8 cellular contexts compared by ENCODE assay signal in the genomic region with DNA sequence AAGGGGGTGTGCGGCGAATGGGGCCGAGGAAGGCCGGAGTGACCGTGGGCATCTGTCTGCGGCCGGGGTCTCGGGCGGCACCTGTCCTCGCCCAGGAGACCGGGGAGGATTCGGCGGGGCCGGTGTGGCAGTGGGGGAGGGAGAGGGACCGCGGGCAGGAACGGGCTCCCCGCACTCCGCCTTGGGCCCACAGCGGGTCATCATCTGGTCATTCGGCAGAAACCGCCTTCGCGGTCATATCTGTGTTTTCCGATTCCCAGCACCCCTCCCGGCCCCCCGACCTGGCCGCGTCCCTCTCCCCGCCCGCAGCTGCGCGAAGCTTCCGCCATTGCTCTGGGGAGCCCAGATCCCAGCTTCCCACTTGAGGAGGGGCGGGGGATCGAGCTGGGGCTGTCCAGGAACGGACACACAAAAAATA. TPM values are rescaled to one million over a fixed set of nuclear protein-coding genes. Genes with fewer than 3 reads are reported as not detected.
A peak's percentile ranks its signal among the peaks of the same experiment; 100 is the strongest.
DNase-seq lines count a peak whose midpoint lies in the region; ATAC-seq and TF ChIP-seq lines count a peak whose summit lies in the region.

No MANE protein-coding gene starts in this region.

- H3K27ac ChIP-seq in SK-N-MC (peak overlapping the region; percentile 90), upper lobe of left lung (peak overlapping the region; percentile 88 to 99 (median 95))

- peaks cover 15% of the 10 kb centered on the region for H3K27me3 Mint-ChIP-seq in mesothelial cell of epicardium (ENCODE audit: low read depth)

- CTCF ChIA-PET in AG04449 (lab: Yijun Ruan, JAX): interaction anchor here (1.0 to 8.6 kb wide), 3 partner anchors 9 to 132 kb away, joined by 3 to 238 read pairs (median 216); no protein-coding TSS in a partner anchor

- peaks cover 33% of the 10 kb centered on the region for H3K4me1 Mint-ChIP-seq in mesothelial cell of epicardium

- H3K9me3 ChIP-seq in SK-N-MC (ENCODE audit: low read depth, low read length) (no peaks in the 10 kb centered on the region), upper lobe of left lung (no peaks in the 10 kb centered on the region)

- DNase-seq in AG04449 (ENCODE audit: low read depth, low spot score): no peak
- DNase-seq in SK-N-MC (ENCODE audit: low read depth, low spot score): no peak
- DNase-seq in epithelial cell of esophagus (ENCODE audit: low read depth): no peak
- peak; percentile 42 to 77 for DNase-seq in mesothelial cell of epicardium (ENCODE audit: low spot score in 2 of 2, unreplicated experiment in 2 of 2)
- DNase-seq in upper lobe of left lung: peak; percentile 66 to 91

- POLR2A ChIA-PET in AG04449 (lab: Yijun Ruan, JAX): no interaction called here

- no peak for TF ChIP-seq EP300 in upper lobe of left lung (IDR thresholded peaks at IDR 0.05)

- no peak for TF ChIP-seq CTCF in AG04449 (IDR thresholded peaks at IDR 0.05; ENCODE audit: insufficient read depth, low read length, missing control alignments)
- TF ChIP-seq CTCF in epithelial cell of esophagus (IDR thresholded peaks at IDR 0.05; ENCODE audit: insufficient read depth, low read depth, low read length, missing control alignments): no peak
- no peak for TF ChIP-seq CTCF in mesothelial cell of epicardium (IDR thresholded peaks at IDR 0.05; ENCODE audit: unreplicated experiment)
- no peak for TF ChIP-seq CTCF in upper lobe of left lung (IDR thresholded peaks at IDR 0.05)

- H3K27me3 ChIP-seq in upper lobe of left lung: no peaks in the 10 kb centered on the region

- no peaks in the 10 kb centered on the region for H3K9me3 Mint-ChIP-seq in mesothelial cell of epicardium

- peak overlapping the region; percentile 93 for H3K4me3 Mint-ChIP-seq in mesothelial cell of epicardium

- H3K36me3 ChIP-seq in SK-N-MC (ENCODE audit: insufficient read depth, low read length) (peaks cover 29% of the 10 kb centered on the region), upper lobe of left lung (peaks cover 0 to 18% (median 4%) of the 10 kb centered on the region in 4 donors)

- TF ChIP-seq POLR2A in upper lobe of left lung (IDR thresholded peaks at IDR 0.05): peak in 2 of 4 donors; percentile 34 to 57

- ATAC-seq in GM19035 (IDR thresholded peaks at IDR 0.05; ENCODE audit: unreplicated experiment) (peak; percentile 8), upper lobe of left lung (ENCODE audit: low FRiP score in 2 of 2) (peak; percentile 56 to 77), HG02610 (IDR thresholded peaks at IDR 0.05; ENCODE audit: unreplicated experiment) (no peak), GM21737 (IDR thresholded peaks at IDR 0.05; ENCODE audit: unreplicated experiment) (no peak)

- peak overlapping the region; percentile 95 for H3K27ac Mint-ChIP-seq in mesothelial cell of epicardium

- H3K9ac ChIP-seq in SK-N-MC (ENCODE audit: insufficient read length): peak overlapping the region; percentile 91

- H3K4me3 ChIP-seq in AG04449 (ENCODE audit: low read depth, low read length) (peak overlapping the region; percentile 71), SK-N-MC (peak overlapping the region; percentile 99), epithelial cell of esophagus (ENCODE audit: low read length) (peak overlapping the region; percentile 55), upper lobe of left lung (peak overlapping the region; percentile 65 to 95 (median 79))

- WGBS in upper lobe of left lung, 2 donors: 1 to 2% methylated on average over 14 to 31 of the region's 37 CpGs

- peaks cover 29 to 35% (median 32%) of the 10 kb centered on the region in 4 donors for H3K4me1 ChIP-seq in upper lobe of left lung

- H3K36me3 Mint-ChIP-seq in mesothelial cell of epicardium: no peaks in the 10 kb centered on the region

RNA-seq across cellular contexts. Expression of a gene that starts 0.8 kb away (rescaled TPM):
- total RNA-seq in mesothelial cell of epicardium (101 to 104 TPM (median 102 TPM) in 3 replicates), upper lobe of left lung (10 to 100 TPM; 30.4 to 74.9 (median 45.4) TPM)

RNA-seq across cellular contexts. Expression of a gene that starts 29.0 kb away (rescaled TPM):
- total RNA-seq in mesothelial cell of epicardium (9.6 to 10.3 TPM (median 10.1 TPM) in 3 replicates), upper lobe of left lung (1 to 10 TPM in 5 of 6 donors, not detected in 1; 1.4 to 6.6 (median 3.0) TPM)

Comparison
In these comparisons a context has a peak if more than half of its experiments do, and no peak if none do; other contexts are left out.
1. DNase-seq: peak in mesothelial cell of epicardium (2 of 2) and upper lobe of left lung (2 of 2); none in AG04449 (single experiment), SK-N-MC (single experiment) and epithelial cell of esophagus (single experiment).
2. ATAC-seq: peak in GM19035 (single experiment) and upper lobe of left lung (2 of 2); none in HG02610 (single experiment) and GM21737 (single experiment).
3. Peak in every context shown above with its lines, with median percentiles within 50 percentile points of each other: H3K4me3 ChIP-seq.